In the genomic region with DNA sequence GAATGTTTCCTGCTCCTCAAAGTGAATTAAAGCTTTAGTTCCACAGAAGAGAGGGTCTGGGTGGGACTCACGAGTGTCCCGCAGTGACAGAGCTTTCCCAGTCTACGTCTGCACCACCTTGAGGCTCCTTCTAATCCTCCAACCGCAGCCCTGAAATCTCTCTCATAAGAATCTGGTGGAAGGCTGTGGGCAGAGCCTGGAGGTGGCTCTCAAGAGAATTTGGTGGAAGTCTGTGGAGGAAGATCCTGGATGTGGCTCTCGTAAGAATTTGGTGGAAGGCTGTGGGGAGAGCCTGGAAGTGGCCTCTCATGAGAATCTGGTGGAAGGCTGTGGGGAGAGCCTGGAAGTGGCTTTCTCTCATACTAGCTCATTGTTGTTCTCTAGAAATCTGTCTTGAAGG, we compare ENCODE assay signal across 8 cellular contexts.
"Had no signal": no experiment of that assay in that cellular context is flagged by ENCODE, and none has a peak within 500 bp of the region (broad histone marks: within the 10 kb centered on the region; RNA-seq: fewer than 3 reads in every experiment).

No MANE protein-coding gene starts in this region.

- DNase-seq: GM23248, H9, HCEC 1CT, IMR-90, KBM-7 had no signal

- H3K4me3 ChIP-seq: GM23248 had no signal

- H3K27ac Mint-ChIP-seq: H9 had no signal

- H3K9ac ChIP-seq: GM23248 had no signal

- H3K27ac ChIP-seq: GM23248 had no signal

- FAIRE-seq: H1, H54, HTR-8/SVneo had no signal

- H2AFZ ChIP-seq: GM23248 had no signal

- H3K4me3 Mint-ChIP-seq: H9 had no signal
